8 cellular contexts compared by ENCODE assay signal in genomic region chr12:109462868-109463692, GRCh38. TPM values are rescaled to one million over a fixed set of nuclear protein-coding genes. Genes with fewer than 3 reads are reported as not detected.
A peak's percentile ranks its signal among the peaks of the same experiment; 100 is the strongest.
DNase-seq lines count a peak whose midpoint lies in the region; ATAC-seq, FAIRE-seq and TF ChIP-seq lines count a peak whose summit lies in the region.

No MANE protein-coding gene starts in this region.

- RAD21 ChIA-PET in HCT116 (lab: Charles Lee; ENCODE audit: low non-redundant PET in 1 of 2, low total read pairs in 2 of 2, uncharacterized antibody in 2 of 2, unreplicated experiment in 2 of 2): interaction anchor here in 1 of 2 experiments (0.8 kb wide), 1 partner anchor 30 kb away, joined by 3 read pairs; no protein-coding TSS in a partner anchor

- no peaks in the 10 kb centered on the region for H3K9me1 ChIP-seq in endothelial cell of umbilical vein (replicated peaks; ENCODE audit: control insufficient read depth, extremely low read depth, insufficient read depth, low read length)

- H3K9me3 ChIP-seq in HCT116 (ENCODE audit: control insufficient read depth in 1 of 2, insufficient read depth in 1 of 2, low read depth in 1 of 2, low read length in 2 of 2) (no peaks in the 10 kb centered on the region), SJCRH30 (replicated peaks) (no peaks in the 10 kb centered on the region), endothelial cell of umbilical vein (replicated peaks; ENCODE audit: control insufficient read depth, insufficient read depth, low read length) (no peaks in the 10 kb centered on the region)

- H3K4me1 ChIP-seq in HCT116 (ENCODE audit: control insufficient read depth in 1 of 2, insufficient read depth in 2 of 2, low read length in 2 of 2) (peaks cover 39 to 44% of the 10 kb centered on the region in 2 experiments), SJCRH30 (peaks cover 40% of the 10 kb centered on the region), endothelial cell of umbilical vein (ENCODE audit: control insufficient read depth, extremely low read depth, insufficient read depth, low read length) (peaks cover 71% of the 10 kb centered on the region), urinary bladder (ENCODE audit: insufficient read depth) (peaks cover 3% of the 10 kb centered on the region)

- H3K9ac ChIP-seq in HCT116 (ENCODE audit: low read length) (peak overlapping the region; percentile 37), endothelial cell of umbilical vein (replicated peaks; ENCODE audit: extremely low read depth, insufficient read depth, low read length) (peak overlapping the region; percentile 56)

- TF ChIP-seq CTCF in HCT116 (IDR thresholded peaks at IDR 0.05 in 2 of 3, conservative IDR thresholded peaks at IDR 0.05 in 1 of 3; ENCODE audit: borderline replicate concordance in 1 of 3, insufficient read depth in 1 of 3, low read depth in 2 of 3, low read length in 2 of 3) (no peak), endothelial cell of umbilical vein (IDR thresholded peaks at IDR 0.05; ENCODE audit: extremely low read depth in 1 of 2, insufficient read depth in 1 of 2, low read depth in 1 of 2, low read length in 2 of 2) (no peak), mesothelial cell of epicardium (IDR thresholded peaks at IDR 0.05; ENCODE audit: unreplicated experiment) (no peak)

- H2AFZ ChIP-seq in HCT116 (ENCODE audit: low read depth, low read length, poor library complexity, severe bottlenecking) (no peak overlapping the region), endothelial cell of umbilical vein (ENCODE audit: low read depth, low read length) (no peak overlapping the region)

- H3K27ac Mint-ChIP-seq in mesothelial cell of epicardium: peak overlapping the region; percentile 99

- H3K36me3 Mint-ChIP-seq in mesothelial cell of epicardium: peaks cover 14% of the 10 kb centered on the region

- peaks cover 4% of the 10 kb centered on the region; the same call in 1 of the 2 replicates for H4K20me1 ChIP-seq in HCT116 (ENCODE audit: insufficient read depth)
- H4K20me1 ChIP-seq in endothelial cell of umbilical vein (replicated peaks; ENCODE audit: control insufficient read depth, extremely low read depth, insufficient read depth, low read length): no peaks in the 10 kb centered on the region

- no TSS peak for BruUV-seq in HCT116 (replicated peaks; lab: Mats Ljungman, UMichigan)
- BruUV-seq in endothelial cell of umbilical vein (replicated peaks; lab: Mats Ljungman, UMichigan): no TSS peak

- no peak for TF ChIP-seq RAD21 in HCT116 (IDR thresholded peaks at IDR 0.05; ENCODE audit: low read depth)

- H3K4me3 ChIP-seq in HCT116 (replicated peaks in 1 of 2; ENCODE audit: low read depth in 1 of 2, low read length in 2 of 2) (peak overlapping the region in 1 of 2 experiments; percentile 37; a peak in 2 of 4 replicates), SJCRH30 (peak overlapping the region; percentile 38), endothelial cell of umbilical vein (replicated peaks in 1 of 3; ENCODE audit: insufficient read depth in 1 of 3, low read depth in 1 of 3, low read length in 3 of 3) (no peak overlapping the region), urinary bladder (ENCODE audit: low read depth, low read length) (no peak overlapping the region)

- no peaks in the 10 kb centered on the region for H3K27me3 Mint-ChIP-seq in mesothelial cell of epicardium (ENCODE audit: low read depth)

- H3K27me3 ChIP-seq in HCT116 (ENCODE audit: insufficient read depth, low read length) (no peaks in the 10 kb centered on the region), SJCRH30 (no peaks in the 10 kb centered on the region), endothelial cell of umbilical vein (ENCODE audit: control insufficient read depth in 2 of 2, insufficient read depth in 2 of 2, low read length in 2 of 2) (no peaks in the 10 kb centered on the region)

- no peaks in the 10 kb centered on the region for H3K9me2 ChIP-seq in HCT116 (ENCODE audit: insufficient read depth)

- no peaks in the 10 kb centered on the region for H3K9me3 Mint-ChIP-seq in mesothelial cell of epicardium

- H3K79me2 ChIP-seq in HCT116 (ENCODE audit: insufficient read depth, low read length) (peaks cover 66% of the 10 kb centered on the region), endothelial cell of umbilical vein (ENCODE audit: control insufficient read depth, insufficient read depth, low read length) (peaks cover 77% of the 10 kb centered on the region)

- ATAC-seq in HCT116 (peak; percentile 91), GM19452 (IDR thresholded peaks at IDR 0.05; ENCODE audit: unreplicated experiment) (no peak)

- peak; percentile 62 for DNase-seq in HCT116 (ENCODE audit: low read depth, low spot score)
- peak; percentile 87 to 92 for DNase-seq in SJCRH30
- peak; percentile 92 for DNase-seq in endothelial cell of umbilical vein (ENCODE audit: low read depth, low spot score)
- peak; percentile 36 to 75 for DNase-seq in mesothelial cell of epicardium (ENCODE audit: low spot score in 2 of 2, unreplicated experiment in 2 of 2)
- DNase-seq in SHP77 (lab: John Stamatoyannopoulos, UW): no peak
- no peak for DNase-seq in COR-L47 (lab: John Stamatoyannopoulos, UW)

- peak overlapping the region; percentile 70 for H3K4me2 ChIP-seq in HCT116 (ENCODE audit: low read length)
- peak overlapping the region; percentile 66 for H3K4me2 ChIP-seq in endothelial cell of umbilical vein (ENCODE audit: insufficient read depth, low read length)

- H3K4me3 Mint-ChIP-seq in mesothelial cell of epicardium: peak overlapping the region; percentile 48

- TF ChIP-seq POLR2A in HCT116 (IDR thresholded peaks at IDR 0.05; ENCODE audit: borderline replicate concordance, extremely low read depth, insufficient read depth, insufficient read length) (no peak), endothelial cell of umbilical vein (IDR thresholded peaks at IDR 0.05; ENCODE audit: low read depth, low read length) (peak; percentile 23)

- WGBS in urinary bladder: 11% methylated on average over 14 of the region's 14 CpGs

- H3K4me1 Mint-ChIP-seq in mesothelial cell of epicardium: peaks cover 66% of the 10 kb centered on the region

- H3K27ac ChIP-seq in HCT116 (ENCODE audit: low read depth, low read length): peak overlapping the region; percentile 68
- H3K27ac ChIP-seq in SJCRH30: peak overlapping the region; percentile 100
- peak overlapping the region; percentile 89 for H3K27ac ChIP-seq in endothelial cell of umbilical vein (ENCODE audit: insufficient read depth, low read depth, low read length)
- peak overlapping the region; percentile 81 for H3K27ac ChIP-seq in urinary bladder (ENCODE audit: low read depth)

- POLR2A ChIA-PET in HCT116 (lab: Charles Lee): no interaction called here
- POLR2A ChIA-PET in endothelial cell of umbilical vein (lab: Charles Lee): interaction anchor here (0.8 kb wide), 1 partner anchor 14 kb away, joined by 11 read pairs; the partner anchor contains the start of genes KCTD10 and UBE3B

- intact Hi-C loops in HCT116 (cut with micrococcal nuclease): no loop called here
- intact Hi-C loops in endothelial cell of umbilical vein (cut with micrococcal nuclease): loop anchor here (1.0 to 5.0 kb wide), 4 partner anchors 14 to 611 kb away; partner anchors contain the start of genes KCTD10 and UBE3B

- H3K36me3 ChIP-seq in HCT116 (ENCODE audit: control insufficient read depth in 1 of 2, insufficient read depth in 2 of 2, low read length in 2 of 2) (peaks cover 11 to 12% of the 10 kb centered on the region in 2 experiments; a peak in 3 of 4 replicates), SJCRH30 (0 out of 2 replicates have a peak, but pooled peaks cover 2% of the 10 kb centered on the region), endothelial cell of umbilical vein (ENCODE audit: control insufficient read depth in 2 of 2, extremely low read depth in 1 of 2, insufficient read depth in 2 of 2, low read length in 2 of 2) (peaks cover 3 to 22% of the 10 kb centered on the region in 2 experiments), urinary bladder (ENCODE audit: insufficient read depth) (no peaks in the 10 kb centered on the region)

- dilution Hi-C loops in endothelial cell of umbilical vein (cut with MboI; ENCODE audit: extremely low pct_ligation_motif_present, low sequenced_read_pairs): no loop called here

- CTCF ChIA-PET in HCT116 (lab: Charles Lee) (interaction anchor here (0.9 to 1.1 kb wide), 2 partner anchors 30 to 35 kb away, joined by 3 to 4 read pairs; no protein-coding TSS in a partner anchor), endothelial cell of umbilical vein (lab: Charles Lee) (interaction anchor here (1.0 to 5.1 kb wide), 12 partner anchors 10 to 56 kb away, joined by 3 to 47 read pairs (median 5); partner anchors contain the start of genes KCTD10 and UBE3B)

- FAIRE-seq in endothelial cell of umbilical vein (lab: Jason Lieb, UNC): peak; percentile 99

TF ChIP-seq in HCT116, 20 proteins besides CTCF, POLR2A, EP300 and RAD21 (continues in another document):
- no peak for TF ChIP-seq ZFX (IDR thresholded peaks at IDR 0.05)

RNA-seq across cellular contexts. Expression of gene KCTD10, which starts 14.0 kb away (rescaled TPM):
- total RNA-seq in HCT116 (2021; ENCODE audit: unreplicated experiment): 34.7 TPM
- polyA plus RNA-seq in HCT116 (2012): 29.2 and 31.1 TPM in 2 replicates
- 36.1 and 37.7 TPM in 2 replicates for total RNA-seq in SJCRH30 (2014; rRNA removed; shearing (Covaris generic))
- total RNA-seq in endothelial cell of umbilical vein: 92.8 and 101 TPM in 2 replicates
- polyA plus RNA-seq in endothelial cell of umbilical vein: 105 and 112 TPM in 2 replicates
- 69.4 and 77.1 TPM in 2 replicates for polyA plus RNA-seq in endothelial cell of umbilical vein (2011; cell fraction: cytosol; rRNA removed)
- polyA plus RNA-seq in endothelial cell of umbilical vein (2011; cell fraction: nucleus; rRNA removed): 129 and 139 TPM in 2 replicates
- 61.2 and 64.9 TPM in 2 replicates for polyA plus RNA-seq in endothelial cell of umbilical vein (2012)
- 301 and 328 TPM in 2 replicates for polyA minus RNA-seq in endothelial cell of umbilical vein
- polyA minus RNA-seq in endothelial cell of umbilical vein (2011; cell fraction: cytosol; rRNA and poly(A)+ RNA removed): 24.1 TPM
- 140 and 147 TPM in 2 replicates for polyA minus RNA-seq in endothelial cell of umbilical vein (2011; cell fraction: nucleus; rRNA and poly(A)+ RNA removed)
- 54.0 to 56.2 TPM (median 54.8 TPM) in 3 replicates for total RNA-seq in mesothelial cell of epicardium
- 34.2 TPM for total RNA-seq in urinary bladder
- polyA plus RNA-seq in urinary bladder: 84.5 TPM

RNA-seq across cellular contexts. Expression of gene UBE3B, which starts 14.4 kb away (rescaled TPM):
- total RNA-seq in HCT116 (2021; ENCODE audit: unreplicated experiment) (28.9 TPM), endothelial cell of umbilical vein (32.7 and 40.8 TPM in 2 replicates), mesothelial cell of epicardium (41.4 to 47.1 TPM (median 42.8 TPM) in 3 replicates), urinary bladder (40.1 TPM)
- 12.6 and 15.7 TPM in 2 replicates for polyA plus RNA-seq in HCT116 (2012)
- 17.6 and 19.0 TPM in 2 replicates for total RNA-seq in SJCRH30 (2014; rRNA removed; shearing (Covaris generic))
- polyA plus RNA-seq in endothelial cell of umbilical vein (23.8 and 24.9 TPM in 2 replicates), urinary bladder (22.7 TPM)
- 21.9 and 25.3 TPM in 2 replicates for polyA plus RNA-seq in endothelial cell of umbilical vein (2011; cell fraction: cytosol; rRNA removed)
- 63.7 and 64.5 TPM in 2 replicates for polyA plus RNA-seq in endothelial cell of umbilical vein (2011; cell fraction: nucleus; rRNA removed)
- 22.6 and 22.7 TPM in 2 replicates for polyA plus RNA-seq in endothelial cell of umbilical vein (2012)
- polyA minus RNA-seq in endothelial cell of umbilical vein: 70.4 and 81.6 TPM in 2 replicates
- polyA minus RNA-seq in endothelial cell of umbilical vein (2011; cell fraction: cytosol; rRNA and poly(A)+ RNA removed): 14.2 TPM
- polyA minus RNA-seq in endothelial cell of umbilical vein (2011; cell fraction: nucleus; rRNA and poly(A)+ RNA removed): 35.0 and 48.9 TPM in 2 replicates

Comparison
In these comparisons a context has a peak if more than half of its experiments do, and no peak if none do; other contexts are left out.
1. DNase-seq: peak in HCT116 (single experiment), SJCRH30 (2 of 2), endothelial cell of umbilical vein (single experiment) and mesothelial cell of epicardium (2 of 2); none in SHP77 (0 of 2) and COR-L47 (single experiment).
2. Peak in every context shown above with its lines, with median percentiles within 50 percentile points of each other: H3K27ac ChIP-seq.